ENCODE assay signal across 8 cellular contexts in genomic region chr3:3196148-3196861, GRCh38. TPM values are rescaled to one million over a fixed set of nuclear protein-coding genes. Genes with fewer than 3 reads are reported as not detected.
DNase-seq lines count a peak whose midpoint lies in the region; ATAC-seq, FAIRE-seq and TF ChIP-seq lines count a peak whose summit lies in the region.

No MANE protein-coding gene starts in this region.

- H3K36me3 ChIP-seq in GM06990 (ENCODE audit: control insufficient read depth, insufficient read depth, low read length) (no peaks in the 10 kb centered on the region), PC-3 (ENCODE audit: low read depth, low read length) (no peaks in the 10 kb centered on the region)

- DNase-seq in A172 (ENCODE audit: low spot score) (peak; percentile 17), GM06990 (ENCODE audit: extremely low read depth, insufficient read length) (no peak), PC-3 (peak; percentile 49), fibroblast of the aortic adventitia (ENCODE audit: low read depth) (no peak), frontal cortex (ENCODE audit: low spot score in 2 of 2) (no peak)

- no peaks in the 10 kb centered on the region for H3K4me1 ChIP-seq in PC-3 (ENCODE audit: insufficient read depth, low read length)

- no peak for FAIRE-seq in frontal cortex (lab: Jason Lieb, UNC)

- CTCF ChIA-PET in PC-3 (lab: Charles Lee) = no interaction called here

- no peak overlapping the region for H3K9ac ChIP-seq in PC-3 (ENCODE audit: low read length)

- intact Hi-C loops in PC-3 (cut with micrococcal nuclease) = loop anchor here (1.0 kb wide), 1 partner anchor 1094 kb away; no protein-coding TSS in a partner anchor

- H3F3A ChIP-seq in PC-3 (ENCODE audit: low read length, unreplicated experiment) = no peaks in the 10 kb centered on the region

- POLR2A ChIA-PET in PC-3 (lab: Charles Lee; ENCODE audit: unreplicated experiment) = no interaction called here

- no peaks in the 10 kb centered on the region for H3K9me2 ChIP-seq in PC-3 (replicated peaks; ENCODE audit: low read length)

- H3K4me3 ChIP-seq in GM06990 (replicated peaks; ENCODE audit: low read depth, low read length) = no peak overlapping the region
- H3K4me3 ChIP-seq in PC-3 (ENCODE audit: low read length) = no peak overlapping the region
- H3K4me3 ChIP-seq in fibroblast of the aortic adventitia (ENCODE audit: low read depth, low read length) = no peak overlapping the region

- no peaks in the 10 kb centered on the region for H3K9me3 ChIP-seq in PC-3 (ENCODE audit: low read length)

- TF ChIP-seq CTCF in GM06990 (IDR thresholded peaks at IDR 0.05; ENCODE audit: insufficient read depth, low read length, poor library complexity, severe bottlenecking) (peak; percentile 65), PC-3 (conservative IDR thresholded peaks at IDR 0.05; ENCODE audit: low read depth, low read length) (peak; percentile 73), fibroblast of the aortic adventitia (IDR thresholded peaks at IDR 0.05; ENCODE audit: insufficient read depth, low read length) (peak; percentile 39)

- H4K20me1 ChIP-seq in PC-3 (ENCODE audit: low read length) = no peaks in the 10 kb centered on the region

- no peaks in the 10 kb centered on the region for H3K27me3 ChIP-seq in GM06990 (replicated peaks; ENCODE audit: control insufficient read depth, insufficient read depth, low read length)
- H3K27me3 ChIP-seq in PC-3 (ENCODE audit: low read length) = peaks cover 29% of the 10 kb centered on the region

- peak; percentile 65; the same call in 1 of the 2 replicates for ATAC-seq in PC-3
- ATAC-seq in GM18511 (IDR thresholded peaks at IDR 0.05; ENCODE audit: unreplicated experiment) = no peak
- no peak for ATAC-seq in HG03571 (IDR thresholded peaks at IDR 0.05; ENCODE audit: unreplicated experiment)
- ATAC-seq in GM21526 (IDR thresholded peaks at IDR 0.05; ENCODE audit: low FRiP score, unreplicated experiment) = no peak

- no peaks in the 10 kb centered on the region for H3K79me2 ChIP-seq in PC-3 (ENCODE audit: low read length)

- BruUV-seq in PC-3 (replicated peaks; lab: Mats Ljungman, UMichigan) = no TSS peak

- no peak overlapping the region for H3K27ac ChIP-seq in PC-3 (ENCODE audit: low read length)

- no peak overlapping the region for H2AFZ ChIP-seq in PC-3 (ENCODE audit: low read length)

- H3K4me2 ChIP-seq in PC-3 (ENCODE audit: low read length) = no peak overlapping the region

RNA-seq across cellular contexts. Expression of gene CRBN, which starts 16.8 kb away (rescaled TPM):
- 43.2 and 52.3 TPM in 2 replicates for total RNA-seq in A172 (2014; rRNA removed; shearing (Covaris generic))
- total RNA-seq in PC-3 (2014; rRNA removed) (29.3 and 31.2 TPM in 2 replicates), fibroblast of the aortic adventitia (ENCODE audit: low replicate concordance) (57.0 and 70.9 TPM in 2 replicates), frontal cortex (194 TPM)

Comparison
In these comparisons a context has a peak if more than half of its experiments do, and no peak if none do; other contexts are left out.
1. DNase-seq: peak in A172 (single experiment) and PC-3 (single experiment); none in GM06990 (single experiment), fibroblast of the aortic adventitia (single experiment) and frontal cortex (0 of 2).
2. Peak in every context shown above with its lines, with median percentiles within 50 percentile points of each other: CTCF ChIP-seq.